Comparison of ENCODE assay signal across 8 cellular contexts in genomic region chr2:152334701-152335015, GRCh38. TPM values are rescaled to one million over a fixed set of nuclear protein-coding genes. Genes with fewer than 3 reads are reported as not detected.
DNase-seq lines count a peak whose midpoint lies in the region; ATAC-seq, FAIRE-seq and TF ChIP-seq lines count a peak whose summit lies in the region.

No MANE protein-coding gene starts in this region.

- H3K4me1 ChIP-seq in right atrium auricular region (peaks cover 0 to 22% of the 10 kb centered on the region in 2 donors), mononuclear cell (ENCODE audit: insufficient read depth, low read length) (peaks cover 15% of the 10 kb centered on the region), aorta (ENCODE audit: control insufficient read depth in 1 of 2, insufficient read depth in 2 of 2, low read length in 2 of 2) (no peaks in the 10 kb centered on the region)

- WGBS in aorta, 2 donors: 2 to 3% methylated on average over 11 of the region's 11 CpGs

- DNase-seq in right atrium auricular region (ENCODE audit: low spot score) (no peak), cardiac septum (ENCODE audit: low spot score) (no peak), bronchial epithelial cell (ENCODE audit: low read depth) (no peak), aorta (no peak), NCI-H345 (lab: John Stamatoyannopoulos, UW) (no peak), COLO829 (ENCODE audit: low spot score) (no peak)

- FAIRE-seq in bronchial epithelial cell (lab: Jason Lieb, UNC): no peak

- H3K27ac ChIP-seq in right atrium auricular region: peak overlapping the region; percentile 88 to 91
- H3K27ac ChIP-seq in aorta (ENCODE audit: low read depth in 1 of 2, low read length in 2 of 2): no peak overlapping the region

- TF ChIP-seq CTCF in right atrium auricular region (IDR thresholded peaks at IDR 0.05) (no peak), bronchial epithelial cell (IDR thresholded peaks at IDR 0.05; ENCODE audit: insufficient read depth, low read length, severe bottlenecking) (no peak)

- ATAC-seq in aorta (ENCODE audit: low FRiP score) (no peak), GM19395 (IDR thresholded peaks at IDR 0.05; ENCODE audit: unreplicated experiment) (no peak)

- intact Hi-C loops in cardiac septum (cut with DNase I): loop anchor here (5.0 to 10.0 kb wide), 5 partner anchors 83 to 380 kb away; partner anchors contain the start of genes ARL6IP6 and PRPF40A
- intact Hi-C loops in aorta (cut with DNase I): loop anchor here (5.0 to 10.0 kb wide), 7 partner anchors 58 to 300 kb away; no protein-coding TSS in a partner anchor

- no peaks in the 10 kb centered on the region for H3K36me3 ChIP-seq in right atrium auricular region
- no peaks in the 10 kb centered on the region for H3K36me3 ChIP-seq in bronchial epithelial cell (ENCODE audit: control insufficient read depth, insufficient read depth, low read length)
- H3K36me3 ChIP-seq in aorta (ENCODE audit: control insufficient read depth in 1 of 2, insufficient read depth in 2 of 2, low read length in 1 of 2): no peaks in the 10 kb centered on the region

- H3K4me3 ChIP-seq in right atrium auricular region (peak overlapping the region; percentile 86 to 96), bronchial epithelial cell (ENCODE audit: low read depth, low read length) (peak overlapping the region; percentile 81), mononuclear cell (ENCODE audit: low read length) (peak overlapping the region; percentile 58), aorta (ENCODE audit: low read length in 2 of 2) (peak overlapping the region; percentile 88 to 98)

- H3K27me3 ChIP-seq in right atrium auricular region: no peaks in the 10 kb centered on the region
- no peaks in the 10 kb centered on the region for H3K27me3 ChIP-seq in bronchial epithelial cell (ENCODE audit: control insufficient read depth, insufficient read depth, low read length)
- peaks cover 42% of the 10 kb centered on the region for H3K27me3 ChIP-seq in mononuclear cell (ENCODE audit: insufficient read depth, low read length)
- no peaks in the 10 kb centered on the region for H3K27me3 ChIP-seq in aorta (ENCODE audit: control insufficient read depth in 1 of 2, insufficient read depth in 2 of 2, low read length in 1 of 2)

- H3K9me3 ChIP-seq in right atrium auricular region (no peaks in the 10 kb centered on the region), mononuclear cell (ENCODE audit: low read depth, low read length) (no peaks in the 10 kb centered on the region), aorta (ENCODE audit: control insufficient read depth, low read length) (no peaks in the 10 kb centered on the region)

RNA-seq across cellular contexts. Expression of gene FMNL2, which starts 0.3 kb away (rescaled TPM):
- 10 to 100 TPM in 1 of 2 donors, 1 to 10 TPM in 1; 6.0 to 11.5 TPM for total RNA-seq in right atrium auricular region
- total RNA-seq in cardiac septum: 6.2 TPM
- total RNA-seq in bronchial epithelial cell: 15.1 and 24.7 TPM in 2 replicates
- 1.2 TPM for total RNA-seq in mononuclear cell
- 10 to 100 TPM; 53.2 to 55.1 TPM for total RNA-seq in aorta
- 10 to 100 TPM; 10.7 to 14.1 TPM for polyA plus RNA-seq in aorta

Comparison
In these comparisons a context has a peak if more than half of its experiments do, and no peak if none do; other contexts are left out.
1. H3K27ac ChIP-seq: peak in right atrium auricular region (2 of 2); none in aorta (0 of 2).
2. Peak in every context shown above with its lines, with median percentiles within 50 percentile points of each other: H3K4me3 ChIP-seq.